ENCODE assay signal across 1 cellular context in genomic region chr17:63496177-63496576, GRCh38.
A peak's percentile ranks its signal among the peaks of the same experiment; 100 is the strongest.
TF ChIP-seq lines count a peak whose summit lies in the region.

No MANE protein-coding gene starts in this region.

TF ChIP-seq in HepG2, 621 proteins besides CTCF, POLR2A, EP300 and RAD21:
- TF ChIP-seq MNT (IDR thresholded peaks at IDR 0.05) (peak; percentile 82), MAFG (CRISPR knock-in tag; IDR thresholded peaks at IDR 0.05) (no peak)
